ENCODE assay signal across 12 cellular contexts in the genomic region with DNA sequence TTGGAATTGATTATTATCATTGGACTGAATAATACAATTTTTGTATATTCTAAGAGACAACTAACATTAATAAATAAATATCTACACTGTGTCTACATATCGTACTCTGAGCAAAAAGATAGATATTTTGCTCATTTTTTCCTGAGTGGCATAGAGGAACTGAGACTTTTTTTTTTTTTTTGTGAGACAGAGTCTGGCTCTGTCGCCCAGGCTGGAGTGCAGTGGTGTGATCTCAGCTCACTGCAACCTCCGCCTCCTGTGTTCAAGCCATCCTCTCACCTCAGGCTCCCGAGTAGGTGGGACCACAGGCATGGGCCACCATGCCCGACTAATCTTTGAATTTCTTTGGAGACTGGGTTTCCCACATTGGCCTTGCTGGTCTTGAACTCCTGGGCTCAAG. TPM values are rescaled to one million over a fixed set of nuclear protein-coding genes. Genes with fewer than 3 reads are reported as not detected.
DNase-seq lines count a peak whose midpoint lies in the region; ATAC-seq and TF ChIP-seq lines count a peak whose summit lies in the region.
"Had no signal": no experiment of that assay in that cellular context is flagged by ENCODE, and none has a peak within 500 bp of the region (broad histone marks: within the 10 kb centered on the region; RNA-seq: fewer than 3 reads in every experiment).

No MANE protein-coding gene starts in this region.

- CTCF ChIA-PET in activated CD4-positive, alpha-beta memory T cell treated with anti-CD3 and anti-CD28 coated beads for 36 hours (lab: Charles Lee) = interaction anchor here (0.8 to 2.3 kb wide), 4 partner anchors 24 to 47 kb away, joined by 3 to 9 read pairs (median 5); no protein-coding TSS in a partner anchor
- CTCF ChIA-PET in activated CD4-positive, alpha-beta memory T cell treated with anti-CD3 and anti-CD28 coated beads, Interleukin-2, amount 10 ng/mL, durations not matched to agents 7 days and 5 days (lab: Charles Lee) = interaction anchor here (0.9 kb wide), 1 partner anchor 47 kb away, joined by 3 read pairs; no protein-coding TSS in a partner anchor
- CTCF ChIA-PET in WTC11 (lab: Charles Lee) = interaction anchor here (1.4 kb wide), 1 partner anchor 47 kb away, joined by 5 read pairs; no protein-coding TSS in a partner anchor

- peaks cover 73% of the 10 kb centered on the region for H3K4me1 Mint-ChIP-seq in activated CD4-positive, alpha-beta memory T cell treated with anti-CD3 and anti-CD28 coated beads for 36 hours (ENCODE audit: low read depth)
- H3K4me1 Mint-ChIP-seq in activated CD4-positive, alpha-beta memory T cell treated with anti-CD3 and anti-CD28 coated beads, Interleukin-2, amount 10 ng/mL, durations not matched to agents 7 days and 5 days = peaks cover 58% of the 10 kb centered on the region
- peaks cover 50 to 87% (median 78%) of the 10 kb centered on the region in 3 donors for H3K4me1 Mint-ChIP-seq in naive B cell
- peaks cover 37% of the 10 kb centered on the region for H3K4me1 Mint-ChIP-seq in WTC11

- POLR2A ChIA-PET in activated CD4-positive, alpha-beta memory T cell treated with anti-CD3 and anti-CD28 coated beads for 36 hours (lab: Charles Lee) = interaction anchor here (5.5 kb wide), 1 partner anchor 13 kb away, joined by 31 read pairs; the partner anchor contains the start of gene KMT2E
- POLR2A ChIA-PET in activated CD4-positive, alpha-beta memory T cell treated with anti-CD3 and anti-CD28 coated beads, Interleukin-2, amount 10 ng/mL, durations not matched to agents 7 days and 5 days (lab: Charles Lee) = interaction anchor here (0.9 to 6.6 kb wide), 3 partner anchors 9 to 45 kb away, joined by 5 to 98 read pairs (median 8); partner anchors contain the start of gene KMT2E
- POLR2A ChIA-PET in WTC11 (lab: Charles Lee) = interaction anchor here (0.6 to 0.9 kb wide), 3 partner anchors 15 to 558 kb away, joined by 3 to 4 read pairs (median 4); no protein-coding TSS in a partner anchor

- peaks cover 10% of the 10 kb centered on the region for H3K36me3 Mint-ChIP-seq in activated CD4-positive, alpha-beta memory T cell treated with anti-CD3 and anti-CD28 coated beads for 36 hours
- H3K36me3 Mint-ChIP-seq in activated CD4-positive, alpha-beta memory T cell treated with anti-CD3 and anti-CD28 coated beads, Interleukin-2, amount 10 ng/mL, durations not matched to agents 7 days and 5 days (ENCODE audit: low read depth) = peaks cover 29% of the 10 kb centered on the region
- H3K36me3 Mint-ChIP-seq in naive B cell = no peaks in the 10 kb centered on the region
- H3K36me3 Mint-ChIP-seq in WTC11 = no peaks in the 10 kb centered on the region

- no peaks in the 10 kb centered on the region for H3K27me3 Mint-ChIP-seq in activated CD4-positive, alpha-beta memory T cell treated with anti-CD3 and anti-CD28 coated beads for 36 hours
- no peaks in the 10 kb centered on the region for H3K27me3 Mint-ChIP-seq in activated CD4-positive, alpha-beta memory T cell treated with anti-CD3 and anti-CD28 coated beads, Interleukin-2, amount 10 ng/mL, durations not matched to agents 7 days and 5 days
- H3K27me3 Mint-ChIP-seq in naive B cell (no peaks in the 10 kb centered on the region), WTC11 (ENCODE audit: low read depth) (no peaks in the 10 kb centered on the region)

- no peaks in the 10 kb centered on the region for H3K9me3 Mint-ChIP-seq in activated CD4-positive, alpha-beta memory T cell treated with anti-CD3 and anti-CD28 coated beads for 36 hours
- no peaks in the 10 kb centered on the region for H3K9me3 Mint-ChIP-seq in activated CD4-positive, alpha-beta memory T cell treated with anti-CD3 and anti-CD28 coated beads, Interleukin-2, amount 10 ng/mL, durations not matched to agents 7 days and 5 days
- H3K9me3 Mint-ChIP-seq in naive B cell = no peaks in the 10 kb centered on the region
- H3K9me3 Mint-ChIP-seq in WTC11 = no peaks in the 10 kb centered on the region
- H3K9me3 Mint-ChIP-seq: T-helper 1 cell treated with Interleukin-12 subunit alpha and Interleukin-12 subunit beta and Interleukin-4 antibody, amounts not matched to agents 30 μg/mL and 1 μg/mL, for 36 hours had no signal

- no peak for DNase-seq in activated CD4-positive, alpha-beta memory T cell treated with anti-CD3 and anti-CD28 coated beads for 36 hours
- DNase-seq in activated CD4-positive, alpha-beta memory T cell treated with anti-CD3 and anti-CD28 coated beads, Interleukin-2, amount 10 ng/mL, durations not matched to agents 7 days and 5 days = no peak
- DNase-seq in naive B cell (peak; percentile 36), WTC11 (ENCODE audit: low spot score) (no peak), germinal center (ENCODE audit: low spot score) (no peak), RKO (ENCODE audit: low spot score) (no peak)
- DNase-seq: MG63 had no signal

- TF ChIP-seq CTCF in WTC11 (IDR thresholded peaks at IDR 0.05) = no peak

- no peak overlapping the region for H3K4me3 Mint-ChIP-seq in activated CD4-positive, alpha-beta memory T cell treated with anti-CD3 and anti-CD28 coated beads for 36 hours
- no peak overlapping the region for H3K4me3 Mint-ChIP-seq in activated CD4-positive, alpha-beta memory T cell treated with anti-CD3 and anti-CD28 coated beads, Interleukin-2, amount 10 ng/mL, durations not matched to agents 7 days and 5 days
- H3K4me3 Mint-ChIP-seq in naive B cell (peak overlapping the region; percentile 32 to 78 (median 68)), WTC11 (no peak overlapping the region)
- H3K4me3 Mint-ChIP-seq: T-helper 1 cell treated with Interleukin-12 subunit alpha and Interleukin-12 subunit beta and Interleukin-4 antibody, amounts not matched to agents 30 μg/mL and 1 μg/mL, for 36 hours had no signal

- intact Hi-C loops in activated CD4-positive, alpha-beta memory T cell treated with anti-CD3 and anti-CD28 coated beads for 36 hours (cut with micrococcal nuclease) = no loop called here

- H3K27ac Mint-ChIP-seq in activated CD4-positive, alpha-beta memory T cell treated with anti-CD3 and anti-CD28 coated beads for 36 hours = peak overlapping the region; percentile 6
- H3K27ac Mint-ChIP-seq in activated CD4-positive, alpha-beta memory T cell treated with anti-CD3 and anti-CD28 coated beads, Interleukin-2, amount 10 ng/mL, durations not matched to agents 7 days and 5 days = no peak overlapping the region
- H3K27ac Mint-ChIP-seq in naive B cell (peak overlapping the region in 5 of 6 donors; percentile 17 to 92 (median 77)), WTC11 (no peak overlapping the region)
- H3K27ac Mint-ChIP-seq: T-helper 1 cell treated with Interleukin-12 subunit alpha and Interleukin-12 subunit beta and Interleukin-4 antibody, amounts not matched to agents 30 μg/mL and 1 μg/mL, for 36 hours had no signal

- ATAC-seq in GM21390 (IDR thresholded peaks at IDR 0.05; ENCODE audit: unreplicated experiment) (peak; percentile 55), HG03280 (IDR thresholded peaks at IDR 0.05; ENCODE audit: unreplicated experiment) (peak; percentile 54), naive B cell (ENCODE audit: low read depth in 2 of 2) (peak; percentile 85 to 88), WTC11 (no peak)
- ATAC-seq: activated naive CD4-positive, alpha-beta T cell treated with anti-CD3 and anti-CD28 coated beads, Interleukin-2, amount 50 U/mL, for 72 hours; Panc1 had no signal

TF ChIP-seq in WTC11, 78 proteins besides CTCF, POLR2A, EP300 and RAD21 (continues in another document):
- TF ChIP-seq ZNF416 (CRISPR knock-in tag; IDR thresholded peaks at IDR 0.05) = no peak
- TF ChIP-seq, protein P1, sequence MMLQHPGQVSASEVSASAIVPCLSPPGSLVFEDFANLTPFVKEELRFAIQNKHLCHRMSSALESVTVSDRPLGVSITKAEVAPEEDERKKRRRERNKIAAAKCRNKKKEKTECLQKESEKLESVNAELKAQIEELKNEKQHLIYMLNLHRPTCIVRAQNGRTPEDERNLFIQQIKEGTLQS (CRISPR knock-in tag; conservative IDR thresholded peaks at IDR 0.05) = no peak
- TF ChIP-seq E2F1 (CRISPR knock-in tag; IDR thresholded peaks at IDR 0.05) = no peak
- TF ChIP-seq, protein P2, sequence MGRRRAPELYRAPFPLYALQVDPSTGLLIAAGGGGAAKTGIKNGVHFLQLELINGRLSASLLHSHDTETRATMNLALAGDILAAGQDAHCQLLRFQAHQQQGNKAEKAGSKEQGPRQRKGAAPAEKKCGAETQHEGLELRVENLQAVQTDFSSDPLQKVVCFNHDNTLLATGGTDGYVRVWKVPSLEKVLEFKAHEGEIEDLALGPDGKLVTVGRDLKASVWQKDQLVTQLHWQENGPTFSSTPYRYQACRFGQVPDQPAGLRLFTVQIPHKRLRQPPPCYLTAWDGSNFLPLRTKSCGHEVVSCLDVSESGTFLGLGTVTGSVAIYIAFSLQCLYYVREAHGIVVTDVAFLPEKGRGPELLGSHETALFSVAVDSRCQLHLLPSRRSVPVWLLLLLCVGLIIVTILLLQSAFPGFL (CRISPR knock-in tag; IDR thresholded peaks at IDR 0.05; ENCODE audit: borderline replicate concordance) = no peak
- TF ChIP-seq, protein P3, sequence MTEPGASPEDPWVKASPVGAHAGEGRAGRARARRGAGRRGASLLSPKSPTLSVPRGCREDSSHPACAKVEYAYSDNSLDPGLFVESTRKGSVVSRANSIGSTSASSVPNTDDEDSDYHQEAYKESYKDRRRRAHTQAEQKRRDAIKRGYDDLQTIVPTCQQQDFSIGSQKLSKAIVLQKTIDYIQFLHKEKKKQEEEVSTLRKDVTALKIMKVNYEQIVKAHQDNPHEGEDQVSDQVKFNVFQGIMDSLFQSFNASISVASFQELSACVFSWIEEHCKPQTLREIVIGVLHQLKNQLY (CRISPR knock-in tag; IDR thresholded peaks at IDR 0.05) = no peak
- TF ChIP-seq IRF2 (CRISPR knock-in tag; IDR thresholded peaks at IDR 0.05; ENCODE audit: borderline replicate concordance, low read depth) = no peak

RNA-seq across cellular contexts. Expression of gene KMT2E, which starts 14.0 kb away (rescaled TPM):
- total RNA-seq in activated CD4-positive, alpha-beta memory T cell treated with anti-CD3 and anti-CD28 coated beads for 36 hours = 10 to 100 TPM; 92.1 to 98.6 TPM
- 100 to 1,000 TPM; 122 to 128 TPM for total RNA-seq in activated CD4-positive, alpha-beta memory T cell treated with anti-CD3 and anti-CD28 coated beads, Interleukin-2, amount 10 ng/mL, durations not matched to agents 7 days and 5 days
- 100 to 1,000 TPM; 165 to 343 (median 213) TPM for polyA plus RNA-seq in naive B cell (ENCODE audit: low read depth in 6 of 6)
- total RNA-seq in WTC11 (2021) = 51.4 to 52.3 TPM (median 51.8 TPM) in 3 replicates

Comparison
In these comparisons a context has a peak if more than half of its experiments do, and no peak if none do; other contexts are left out.
1. H3K27ac Mint-ChIP-seq: peak in activated CD4-positive, alpha-beta memory T cell treated with anti-CD3 and anti-CD28 coated beads for 36 hours (single experiment) and naive B cell (5 of 6); none in activated CD4-positive, alpha-beta memory T cell treated with anti-CD3 and anti-CD28 coated beads, Interleukin-2, amount 10 ng/mL, durations not matched to agents 7 days and 5 days (single experiment) and WTC11 (single experiment).
2. H3K4me3 Mint-ChIP-seq: peak in naive B cell (8 of 8); none in activated CD4-positive, alpha-beta memory T cell treated with anti-CD3 and anti-CD28 coated beads for 36 hours (single experiment), activated CD4-positive, alpha-beta memory T cell treated with anti-CD3 and anti-CD28 coated beads, Interleukin-2, amount 10 ng/mL, durations not matched to agents 7 days and 5 days (single experiment) and WTC11 (single experiment).